ENCODE assay signal across 8 cellular contexts in the genomic region with DNA sequence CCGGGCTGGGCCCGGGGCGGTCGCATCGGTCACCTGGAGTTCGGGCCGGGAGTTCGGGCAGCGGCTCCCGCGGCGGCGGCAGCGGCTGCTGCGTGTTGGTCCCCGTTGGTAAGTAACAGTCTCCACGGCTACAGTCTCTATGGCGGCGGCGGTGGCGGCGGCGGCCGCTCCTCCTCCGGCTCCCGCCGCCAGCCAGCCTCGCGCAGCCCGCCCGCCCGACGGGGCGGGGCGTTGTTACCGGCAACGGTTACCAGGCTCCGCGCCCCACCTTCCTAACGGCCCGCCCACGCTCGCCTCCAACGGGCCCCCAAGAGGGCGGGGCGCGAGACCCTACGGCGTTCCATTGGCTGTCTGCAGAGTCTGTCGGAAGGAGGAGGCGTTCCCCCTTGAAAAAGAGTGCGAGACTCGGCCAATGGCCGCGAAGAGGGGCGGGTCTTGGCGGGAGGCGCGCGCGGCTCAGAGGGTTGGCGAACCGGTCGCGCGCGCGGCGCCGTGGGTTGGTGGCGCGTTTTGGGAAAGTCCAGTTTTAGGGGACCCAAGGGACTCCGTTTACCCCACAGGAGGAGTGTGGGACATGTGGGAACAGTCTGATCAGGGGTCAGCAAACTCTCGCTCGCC. TPM values are rescaled to one million over a fixed set of nuclear protein-coding genes. Genes with fewer than 3 reads are reported as not detected.
DNase-seq lines count a peak whose midpoint lies in the region; ATAC-seq and TF ChIP-seq lines count a peak whose summit lies in the region.

A gene (minus strand): TSS at position 141 of the 618 bp plus-strand sequence. CDS start 63,004 bp downstream, outside the sequence.

- H3K4me3 ChIP-seq in hepatocyte, result peak within 1 kb of the TSS; percentile 62

- no peaks in the 10 kb centered on the region for H3K9me3 ChIP-seq in hepatocyte (ENCODE audit: low read depth)

- no peaks in the 10 kb centered on the region for H3K79me2 ChIP-seq in hepatocyte

- under 1% methylated on average over 34 of the region's 75 CpGs for WGBS in hepatocyte (ENCODE audit: low lambda C conversion rate, missing lambda C conversion rate)

- peak within 1 kb of the TSS; percentile 97 for H3K4me2 ChIP-seq in hepatocyte

- peaks cover 5% of the 10 kb centered on the region for H3K27me3 ChIP-seq in hepatocyte

- TF ChIP-seq CTCF in 22Rv1 (IDR thresholded peaks at IDR 0.05) (no peak), hepatocyte (IDR thresholded peaks at IDR 0.05; ENCODE audit: poor library complexity) (no peak)

- peaks cover 7% of the 10 kb centered on the region for H3K4me1 ChIP-seq in hepatocyte (ENCODE audit: insufficient read depth)

- DNase-seq in NCI-H2029 treated with DMSO at 0.1 percent for 48 hours (lab: John Stamatoyannopoulos, UW) (peak; percentile 93), T-helper 9 cell (peak; percentile 97), astrocyte of the hippocampus (ENCODE audit: low read depth, low spot score) (peak; percentile 100), hepatocyte (ENCODE audit: low spot score) (peak; percentile 100), renal cortical epithelial cell (ENCODE audit: low read depth) (peak; percentile 92)

- H3K36me3 ChIP-seq in hepatocyte (replicated peaks; ENCODE audit: insufficient read depth, low read depth), result no peaks in the 10 kb centered on the region

- peak within 1 kb of the TSS; percentile 58 for H3K27ac ChIP-seq in 22Rv1
- H3K27ac ChIP-seq in hepatocyte, result no peak within 1 kb of the TSS

- peak within 1 kb of the TSS; percentile 43 for H2AFZ ChIP-seq in hepatocyte

- no peaks in the 10 kb centered on the region for H4K20me1 ChIP-seq in hepatocyte (ENCODE audit: insufficient read depth, poor library complexity, severe bottlenecking)

- ATAC-seq in GM18517 (IDR thresholded peaks at IDR 0.05; ENCODE audit: unreplicated experiment) (peak; percentile 92), HG03025 (IDR thresholded peaks at IDR 0.05; ENCODE audit: low FRiP score, unreplicated experiment) (peak; percentile 89)

- no peaks in the 10 kb centered on the region for H3K9me2 ChIP-seq in hepatocyte (replicated peaks; ENCODE audit: insufficient read depth)

RNA-seq across cellular contexts. Expression of the gene that starts here (rescaled TPM):
- 2.3 and 4.0 TPM in 2 replicates for total RNA-seq in hepatocyte
- 4.2 and 4.9 TPM in 2 replicates for polyA plus RNA-seq in hepatocyte
- 3.0 and 3.9 TPM in 2 replicates for total RNA-seq in renal cortical epithelial cell
